In the genomic region with DNA sequence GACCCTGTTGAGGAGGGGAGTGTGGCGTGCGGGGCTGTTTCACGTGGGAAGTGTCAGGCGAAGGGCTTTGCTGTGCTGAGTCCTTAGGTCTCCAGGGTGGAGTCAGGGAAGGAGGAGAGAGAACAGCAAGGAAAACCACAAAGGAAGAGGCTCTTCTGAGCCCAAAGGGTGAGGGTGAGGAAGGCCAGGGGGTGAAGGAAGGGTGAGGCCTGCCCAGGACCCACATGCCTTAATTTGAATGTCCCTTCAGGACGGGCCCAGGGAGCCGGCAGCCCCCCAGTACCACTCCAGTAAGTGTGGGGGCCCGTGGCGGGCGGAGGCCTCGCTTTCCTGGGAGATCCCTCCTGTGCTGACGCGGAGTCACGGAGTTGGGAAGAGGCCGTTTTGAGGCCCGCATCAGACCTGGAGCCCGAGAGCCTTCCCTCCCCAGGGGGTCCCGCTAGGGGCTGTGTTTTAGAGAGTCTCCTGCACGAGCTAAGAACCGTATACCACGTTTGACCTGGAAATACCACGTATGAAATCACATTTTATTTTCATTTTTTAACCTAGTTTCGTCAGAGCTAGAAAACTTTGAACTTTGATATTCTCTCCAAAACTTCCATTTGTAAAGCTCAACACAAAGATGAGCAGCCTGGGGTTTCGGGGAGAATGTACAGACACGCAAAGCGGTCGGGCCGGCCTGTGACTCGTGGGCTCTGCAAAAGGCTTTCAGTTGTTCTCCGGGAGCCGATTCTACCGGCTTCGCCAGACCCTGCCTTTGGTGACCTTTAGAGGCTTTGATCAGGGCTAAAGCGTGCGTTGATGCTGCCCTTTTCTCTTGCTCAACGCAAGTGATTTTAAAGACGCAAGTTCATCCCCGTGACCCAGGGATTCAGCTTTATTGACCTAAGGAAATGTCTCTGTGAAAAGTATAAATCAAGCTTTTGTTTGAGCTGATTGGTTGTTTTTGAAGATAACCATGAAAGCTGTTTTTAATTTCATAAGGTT, we compare ENCODE assay signal across 12 cellular contexts. TPM values are rescaled to one million over a fixed set of nuclear protein-coding genes. Genes with fewer than 3 reads are reported as not detected.
A peak's percentile ranks its signal among the peaks of the same experiment; 100 is the strongest.
DNase-seq lines count a peak whose midpoint lies in the region; ATAC-seq and TF ChIP-seq lines count a peak whose summit lies in the region.
"Had no signal": no experiment of that assay in that cellular context is flagged by ENCODE, and none has a peak within 500 bp of the region (broad histone marks: within the 10 kb centered on the region; RNA-seq: fewer than 3 reads in every experiment).

No MANE protein-coding gene starts in this region.

- H3K4me3 ChIP-seq in colonic mucosa = no peak overlapping the region
- H3K4me3 ChIP-seq in lower lobe of right lung = no peak overlapping the region
- H3K4me3 ChIP-seq in spleen = peak overlapping the region in 3 of 8 donors; percentile 0 to 43 (median 0)

- no peak overlapping the region for H3K14ac ChIP-seq in H9 (ENCODE audit: insufficient read depth, low read length)

- no peaks in the 10 kb centered on the region for H3K9me3 Mint-ChIP-seq in H9
- H3K9me3 Mint-ChIP-seq: T-cell had no signal

- peaks cover 1% of the 10 kb centered on the region; the same call in 1 of the 2 replicates for H3K27me3 Mint-ChIP-seq in H9 (ENCODE audit: low read depth)
- H3K27me3 Mint-ChIP-seq: T-cell had no signal

- no peak overlapping the region for H3K4me3 Mint-ChIP-seq in H9

- no peak overlapping the region for H2BK20ac ChIP-seq in H9 (ENCODE audit: low read depth, low read length, poor library complexity, severe bottlenecking)

- no peak overlapping the region for H3K56ac ChIP-seq in H9 (ENCODE audit: insufficient read length, low read depth, low read length)

- H2AK5ac ChIP-seq in H9 (ENCODE audit: insufficient read length, low read length) = no peak overlapping the region

- H3T11ph ChIP-seq in H9 (ENCODE audit: low read length) = no peak overlapping the region

- H2AFZ ChIP-seq in H9 (ENCODE audit: low read length) = no peak overlapping the region

- H3K9me3 ChIP-seq in H9 (ENCODE audit: control insufficient read depth, low read depth, low read length) = no peaks in the 10 kb centered on the region
- no peaks in the 10 kb centered on the region for H3K9me3 ChIP-seq in colonic mucosa
- H3K9me3 ChIP-seq in lower lobe of right lung = no peaks in the 10 kb centered on the region
- H3K9me3 ChIP-seq in spleen = no peaks in the 10 kb centered on the region

- H3K4me1 ChIP-seq in H9 (ENCODE audit: insufficient read depth, low read length) (peaks cover 2% of the 10 kb centered on the region; the same call in 1 of the 2 replicates), colonic mucosa (no peaks in the 10 kb centered on the region), lower lobe of right lung (peaks cover 36% of the 10 kb centered on the region), spleen (peaks cover 12 to 58% (median 35%) of the 10 kb centered on the region in 6 donors)

- no peaks in the 10 kb centered on the region for H3K79me2 ChIP-seq in H9 (ENCODE audit: insufficient read depth, low read length)

- intact Hi-C loops in colonic mucosa (cut with DNase I) (no loop called here), lower lobe of right lung (cut with DNase I) (no loop called here), spleen (cut with DNase I; ENCODE audit: low total_unique reads) (no loop called here)

- no peak overlapping the region for H2BK5ac ChIP-seq in H9 (ENCODE audit: insufficient read length, low read length)

- TF ChIP-seq POLR2A in spleen (IDR thresholded peaks at IDR 0.05) = no peak

- H4K5ac ChIP-seq in H9 (ENCODE audit: insufficient read length, low read depth, low read length) = no peak overlapping the region

- WGBS in H9 (ENCODE audit: extremely low coverage, insufficient read length, low lambda C conversion rate) = no CpG with 5 or more reads among the region's 37 CpGs
- 56 to 73% (median 69%) methylated on average over 37 of the region's 37 CpGs for WGBS in spleen, 5 donors

- H3K4me1 Mint-ChIP-seq in H9 = peaks cover 23 to 29% of the 10 kb centered on the region in 2 experiments

- no peak overlapping the region for H4K8ac ChIP-seq in H9 (replicated peaks; ENCODE audit: insufficient read length, low read depth, low read length)

- no peak overlapping the region for H2BK12ac ChIP-seq in H9 (ENCODE audit: insufficient read length, low read depth, low read length)

- H3K23ac ChIP-seq in H9 (ENCODE audit: insufficient read length, low read depth, low read length) = no peak overlapping the region

- TF ChIP-seq CTCF in H9 (conservative IDR thresholded peaks at IDR 0.05) = no peak
- TF ChIP-seq CTCF in colonic mucosa (IDR thresholded peaks at IDR 0.05) = no peak
- TF ChIP-seq CTCF in lower lobe of right lung (IDR thresholded peaks at IDR 0.05) = no peak
- no peak for TF ChIP-seq CTCF in spleen (IDR thresholded peaks at IDR 0.05 in 8 of 11, conservative IDR thresholded peaks at IDR 0.05 in 3 of 11)

- H3K36me3 ChIP-seq in colonic mucosa (no peaks in the 10 kb centered on the region), lower lobe of right lung (peaks cover 7% of the 10 kb centered on the region), spleen (peaks cover 0 to 17% (median 0%) of the 10 kb centered on the region in 6 donors)

- no peak overlapping the region for H3K18ac ChIP-seq in H9 (ENCODE audit: insufficient read length, low read depth, low read length)

- DNase-seq in H9 = peak; percentile 23
- no peak for DNase-seq in colonic mucosa
- no peak for DNase-seq in lower lobe of right lung
- DNase-seq in spleen = no peak
- DNase-seq in GOT3 (lab: John Stamatoyannopoulos, UW) = no peak
- DNase-seq in stimulated activated CD4-positive, alpha-beta T cell treated with anti-CD3 and anti-CD28 coated beads, Interleukin-4, amount 100 ng/mL, for 4 hours = no peak
- no peak for DNase-seq in midbrain (lab: John Stamatoyannopoulos, UW)
- DNase-seq in activated CD4-positive, CD25-positive, alpha-beta regulatory T cell (lab: John Stamatoyannopoulos, UW) = no peak
- DNase-seq: amniotic stem cell; NCI-H2029; stimulated activated CD4-positive, alpha-beta T cell treated with anti-CD3 and anti-CD28 coated beads, Interleukin-2, amount 100 ng/mL, for 48 hours had no signal

- H3K9ac ChIP-seq in H9 (ENCODE audit: extremely low read depth, insufficient read length, low read length) = no peak overlapping the region
- H3K9ac ChIP-seq in colonic mucosa (ENCODE audit: low read depth in 2 of 2, low read length in 2 of 2) = no peak overlapping the region

- no peak overlapping the region for H4K91ac ChIP-seq in H9 (ENCODE audit: insufficient read length, low read depth, low read length)

- H3K4me2 ChIP-seq in H9 (ENCODE audit: insufficient read depth, insufficient read length, low read length) = no peak overlapping the region

- H3K27me3 ChIP-seq in H9 (ENCODE audit: insufficient read depth, low read length) (no peaks in the 10 kb centered on the region), colonic mucosa (no peaks in the 10 kb centered on the region), lower lobe of right lung (ENCODE audit: low read depth) (no peaks in the 10 kb centered on the region), spleen (replicated peaks in 1 of 7) (no peaks in the 10 kb centered on the region)

- H3K27ac Mint-ChIP-seq in H9 = peak overlapping the region in 2 of 3 experiments; percentile 15 to 50; a peak in 3 of 7 replicates
- H3K27ac Mint-ChIP-seq: T-cell had no signal

- no peaks in the 10 kb centered on the region for H3K23me2 ChIP-seq in H9 (ENCODE audit: insufficient read length, low read depth, low read length, poor library complexity, severe bottlenecking)

- H3K36me3 Mint-ChIP-seq in H9 (ENCODE audit: insufficient read depth in 1 of 3, low read depth in 3 of 3) = no peaks in the 10 kb centered on the region; a peak in 1 of 7 replicates

- H3K27ac ChIP-seq in H9 (ENCODE audit: insufficient read length, low read depth, low read length) (no peak overlapping the region), colonic mucosa (peak overlapping the region; percentile 36), lower lobe of right lung (peak overlapping the region; percentile 82), spleen (peak overlapping the region in 7 of 8 donors; percentile 65 to 81 (median 74))

- no peak overlapping the region for H2BK120ac ChIP-seq in H9 (ENCODE audit: low read depth, low read length, poor library complexity, severe bottlenecking)

- H4K20me1 ChIP-seq in H9 (ENCODE audit: control insufficient read depth, insufficient read depth, insufficient read length) = peaks cover 2% of the 10 kb centered on the region

- no peak overlapping the region for H2BK15ac ChIP-seq in H9 (ENCODE audit: low read depth, low read length)

- no peaks in the 10 kb centered on the region for H3K79me1 ChIP-seq in H9 (ENCODE audit: insufficient read depth, low read depth, low read length, poor library complexity, severe bottlenecking)

- no peak overlapping the region for H3K4ac ChIP-seq in H9 (ENCODE audit: low read depth, low read length)

- ATAC-seq in lower lobe of right lung = no peak

RNA-seq across cellular contexts. Expression of a gene that starts 23.6 kb away (rescaled TPM):
- total RNA-seq in H9 (2021) = 122 TPM in 2 replicates
- 10 to 100 TPM; 50.0 to 59.5 TPM for total RNA-seq in colonic mucosa
- total RNA-seq in lower lobe of right lung = 51.7 TPM
- total RNA-seq in spleen = 100 to 1,000 TPM in 2 of 7 donors, 10 to 100 TPM in 5; 62.6 to 158 (median 86.0) TPM
- 10 to 100 TPM; 11.9 to 33.0 (median 13.1) TPM for polyA plus RNA-seq in spleen

RNA-seq across cellular contexts. Expression of a gene that starts 49.4 kb away (rescaled TPM):
- total RNA-seq in H9 (2021) = 6.7 and 7.0 TPM in 2 replicates
- total RNA-seq in colonic mucosa = 10 to 100 TPM; 23.2 to 36.3 TPM
- total RNA-seq in lower lobe of right lung = 32.0 TPM
- 10 to 100 TPM in 6 of 7 donors, 1 to 10 TPM in 1; 7.1 to 17.1 (median 13.2) TPM for total RNA-seq in spleen
- polyA plus RNA-seq in spleen = 1 to 10 TPM; 1.2 to 4.4 (median 2.2) TPM

RNA-seq across cellular contexts. Expression of a gene that starts 52.9 kb away (rescaled TPM):
- total RNA-seq in H9 (2021) (41.2 and 42.6 TPM in 2 replicates), colonic mucosa (10 to 100 TPM; 19.3 to 40.0 TPM), lower lobe of right lung (24.4 TPM), spleen (10 to 100 TPM; 25.3 to 37.3 (median 32.2) TPM)
- polyA plus RNA-seq in spleen = 10 to 100 TPM; 26.6 to 50.9 (median 48.9) TPM
